13 cellular contexts compared by ENCODE assay signal in the genomic region with DNA sequence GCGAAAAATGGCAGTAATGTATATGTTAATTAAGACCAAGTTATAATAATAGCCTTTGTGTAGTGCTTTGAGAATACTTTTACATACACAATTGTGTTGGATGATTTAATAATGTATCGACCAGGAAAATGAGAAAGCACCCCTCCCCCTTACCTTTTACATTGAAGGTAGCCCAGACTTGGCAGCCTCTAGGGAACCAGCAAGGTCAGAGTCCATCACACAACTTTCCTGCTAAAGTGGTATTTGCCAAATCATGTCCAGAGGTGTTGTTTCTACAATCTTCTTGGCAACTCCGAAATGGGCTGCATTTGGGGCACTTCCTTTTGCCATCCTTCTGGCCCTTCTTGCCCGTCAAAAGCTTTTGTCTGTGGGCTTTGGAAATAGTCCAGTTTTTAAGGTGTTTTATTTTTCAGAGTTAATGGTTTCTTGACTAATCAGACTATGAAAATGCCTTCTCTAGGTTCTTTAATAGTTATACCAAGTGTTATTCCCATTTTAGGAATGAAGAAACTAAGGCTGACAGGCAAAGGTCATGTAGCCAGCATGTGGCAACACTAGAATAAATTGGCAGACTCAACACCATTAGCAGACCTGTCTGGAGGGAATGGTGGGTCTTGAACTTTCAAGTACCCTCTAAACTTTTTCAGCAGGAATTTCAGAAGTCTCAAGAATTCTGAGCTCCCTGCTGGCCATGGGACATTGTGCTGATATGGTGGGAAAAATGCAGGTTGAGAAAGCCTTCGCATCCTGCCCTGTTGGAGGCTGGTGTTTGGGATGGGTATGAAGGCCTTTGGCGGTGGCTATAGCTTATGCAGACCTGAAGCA. TPM values are rescaled to one million over a fixed set of nuclear protein-coding genes. Genes with fewer than 3 reads are reported as not detected.
DNase-seq lines count a peak whose midpoint lies in the region; ATAC-seq, FAIRE-seq and TF ChIP-seq lines count a peak whose summit lies in the region.
"Had no signal": no experiment of that assay in that cellular context is flagged by ENCODE, and none has a peak within 500 bp of the region (broad histone marks: within the 10 kb centered on the region; RNA-seq: fewer than 3 reads in every experiment).

No MANE protein-coding gene starts in this region.

- H3K4me1 Mint-ChIP-seq in CD4-positive, alpha-beta T cell (ENCODE audit: low read depth) = peaks cover 97% of the 10 kb centered on the region
- peaks cover 77% of the 10 kb centered on the region for H3K4me1 Mint-ChIP-seq in HFFc6 (ENCODE audit: low read depth)

- no peaks in the 10 kb centered on the region for H3K9me3 Mint-ChIP-seq in CD4-positive, alpha-beta T cell
- H3K9me3 Mint-ChIP-seq in HFFc6 = no peaks in the 10 kb centered on the region
- H3K9me3 Mint-ChIP-seq: mesothelial cell of epicardium had no signal

- H3K27me3 ChIP-seq in CD4-positive, alpha-beta T cell (ENCODE audit: control insufficient read depth, insufficient read depth, low read length) = no peaks in the 10 kb centered on the region
- H3K27me3 ChIP-seq in dorsolateral prefrontal cortex (no peaks in the 10 kb centered on the region), pancreas (no peaks in the 10 kb centered on the region)

- CTCF ChIA-PET in CD4-positive, alpha-beta T cell (lab: Charles Lee) = interaction anchor here (0.8 to 1.6 kb wide), 2 partner anchors 105 to 241 kb away, joined by 3 to 5 read pairs; no protein-coding TSS in a partner anchor

- no peak for ATAC-seq in CD4-positive, alpha-beta T cell (ENCODE audit: poor library complexity)
- ATAC-seq in pancreas (peak; percentile 39 to 65 (median 55)), GM19467 (IDR thresholded peaks at IDR 0.05; ENCODE audit: unreplicated experiment) (no peak)
- ATAC-seq: Panc1 had no signal

- no peak for FAIRE-seq in pancreas (lab: Jason Lieb, UNC)

- no peaks in the 10 kb centered on the region for H3K27me3 Mint-ChIP-seq in CD4-positive, alpha-beta T cell
- no peaks in the 10 kb centered on the region; the same call in 1 of the 2 replicates for H3K27me3 Mint-ChIP-seq in HFFc6 (ENCODE audit: insufficient read depth)

- DNase-seq in CD4-positive, alpha-beta T cell = no peak
- no peak for DNase-seq in HFFc6
- DNase-seq in dorsolateral prefrontal cortex = no peak
- peak in 4 of 6 donors; percentile 44 to 69 (median 56) for DNase-seq in pancreas
- no peak for DNase-seq in GM10266 (ENCODE audit: extremely low spot score)
- no peak for DNase-seq in activated CD4-positive, alpha-beta T cell treated with anti-CD3 and anti-CD28 coated beads for 48 hours
- DNase-seq in glomerular visceral epithelial cell (ENCODE audit: extremely low spot score) = no peak
- DNase-seq: activated gamma-delta T cell, NCI-H2171 had no signal

- no peak for TF ChIP-seq CTCF in CD4-positive, alpha-beta T cell (IDR thresholded peaks at IDR 0.05)
- TF ChIP-seq CTCF in HFFc6 (IDR thresholded peaks at IDR 0.05) (no peak), dorsolateral prefrontal cortex (IDR thresholded peaks at IDR 0.05 in 54 of 56, conservative IDR thresholded peaks at IDR 0.05 in 2 of 56; ENCODE audit: low read depth in 1 of 56, partially characterized antibody in 56 of 56) (no peak), pancreas (IDR thresholded peaks at IDR 0.05) (no peak), GM10266 (IDR thresholded peaks at IDR 0.05; ENCODE audit: control insufficient read depth, insufficient read depth, low read depth, missing control alignments) (no peak)

- H3K36me3 Mint-ChIP-seq in CD4-positive, alpha-beta T cell (ENCODE audit: low read depth) = peaks cover 59% of the 10 kb centered on the region
- no peaks in the 10 kb centered on the region; the same call in 1 of the 2 replicates for H3K36me3 Mint-ChIP-seq in HFFc6 (ENCODE audit: low read depth)

- H3K4me3 ChIP-seq in dorsolateral prefrontal cortex = peak overlapping the region in 4 of 59 donors; percentile 7 to 94 (median 62)
- peak overlapping the region in 2 of 4 donors; percentile 1 to 8 for H3K4me3 ChIP-seq in pancreas

- H3K4me1 ChIP-seq in pancreas = peaks cover 47 to 87% (median 83%) of the 10 kb centered on the region in 3 donors

- WGBS in pancreas, 2 donors = 36 to 40% methylated on average over 6 of the region's 6 CpGs

- H3K4me3 Mint-ChIP-seq in CD4-positive, alpha-beta T cell = peak overlapping the region; percentile 65
- H3K4me3 Mint-ChIP-seq in HFFc6 = peak overlapping the region; percentile 31; the same call in 1 of the 2 replicates
- H3K4me3 Mint-ChIP-seq: mesothelial cell of epicardium had no signal

- POLR2A ChIA-PET in CD4-positive, alpha-beta T cell (lab: Charles Lee) = interaction anchor here (0.7 to 1.1 kb wide), 2 partner anchors 9 to 31 kb away, joined by 3 to 4 read pairs; no protein-coding TSS in a partner anchor

- intact Hi-C loops in CD4-positive, alpha-beta T cell (cut with DNase I, micrococcal nuclease) = loop anchor here (2.0 to 5.0 kb wide), 7 partner anchors 33 to 228 kb away; no protein-coding TSS in a partner anchor
- intact Hi-C loops in dorsolateral prefrontal cortex (cut with DNase I) (loop anchor here (5.0 to 10.0 kb wide), 3 partner anchors 37 to 107 kb away; no protein-coding TSS in a partner anchor), pancreas (cut with DNase I) (loop anchor here in 2 of 3 donors (10.0 kb wide), 2 partner anchors 65 to 225 kb away; no protein-coding TSS in a partner anchor)

- no peaks in the 10 kb centered on the region for H3K9me3 ChIP-seq in CD4-positive, alpha-beta T cell (ENCODE audit: control insufficient read depth, low read length)
- no peaks in the 10 kb centered on the region for H3K9me3 ChIP-seq in pancreas

- H3K36me3 ChIP-seq in pancreas = peaks cover 0 to 6% (median under 1%) of the 10 kb centered on the region in 3 donors

- H3K27ac Mint-ChIP-seq in CD4-positive, alpha-beta T cell = peak overlapping the region; percentile 93
- peak overlapping the region; percentile 89; the same call in 1 of the 2 replicates for H3K27ac Mint-ChIP-seq in HFFc6

- H3K27ac ChIP-seq in CD4-positive, alpha-beta T cell (ENCODE audit: low read depth, low read length) = no peak overlapping the region
- peak overlapping the region in 33 of 59 donors; percentile 2 to 99 (median 91) for H3K27ac ChIP-seq in dorsolateral prefrontal cortex
- peak overlapping the region in 3 of 4 donors; percentile 17 to 96 (median 95) for H3K27ac ChIP-seq in pancreas
- H3K27ac ChIP-seq: VCaP had no signal

RNA-seq across cellular contexts. Expression of a gene that starts 6.8 kb away (rescaled TPM):
- total RNA-seq in CD4-positive, alpha-beta T cell = 100 to 1,000 TPM; 251 to 262 TPM
- 100 to 1,000 TPM; 192 to 244 (median 222) TPM for total RNA-seq in HFFc6 (2021; fragmentation: NEBNext Ultra II Directional; extraction: Animal tissue kit (Norgen Biotek cat#: 25700))
- total RNA-seq in dorsolateral prefrontal cortex (100 to 1,000 TPM; 225 to 944 (median 658) TPM), pancreas (100 to 1,000 TPM; 338 to 735 (median 584) TPM)
- 100 to 1,000 TPM; 226 to 459 TPM for polyA plus RNA-seq in pancreas

Comparison
In these comparisons a context has a peak if more than half of its experiments do, and no peak if none do; other contexts are left out.
1. ATAC-seq: peak in pancreas (4 of 4); none in CD4-positive, alpha-beta T cell (single experiment) and GM19467 (single experiment).
2. DNase-seq: peak in pancreas (4 of 6); none in CD4-positive, alpha-beta T cell (0 of 10), HFFc6 (single experiment), dorsolateral prefrontal cortex (0 of 10), GM10266 (single experiment), activated CD4-positive, alpha-beta T cell treated with anti-CD3 and anti-CD28 coated beads for 48 hours (single experiment) and glomerular visceral epithelial cell (single experiment).